ENCODE assay signal across 21 cellular contexts in genomic region chr7:127904706-127905056, GRCh38.
DNase-seq lines count a peak whose midpoint lies in the region; ATAC-seq and TF ChIP-seq lines count a peak whose summit lies in the region.
"Had no signal": no experiment of that assay in that cellular context is flagged by ENCODE, and none has a peak within 500 bp of the region (broad histone marks: within the 10 kb centered on the region; RNA-seq: fewer than 3 reads in every experiment).

No MANE protein-coding gene starts in this region.

- no peaks in the 10 kb centered on the region for H3K9me2 ChIP-seq in PC-9 (ENCODE audit: insufficient read depth)

- POLR2A ChIA-PET in PC-9 (lab: Charles Lee; ENCODE audit: unreplicated experiment): no interaction called here

- H3K4me2 ChIP-seq in PC-9: no peak overlapping the region

- H3K4me1 Mint-ChIP-seq in effector memory CD8-positive, alpha-beta T cell (ENCODE audit: low read depth in 2 of 2): peaks cover 42 to 50% of the 10 kb centered on the region in 2 donors
- H3K4me1 Mint-ChIP-seq in neural crest cell: peaks cover 29% of the 10 kb centered on the region

- H3K36me3 ChIP-seq in HUES48 (ENCODE audit: control insufficient read depth, insufficient read depth, low read length): peaks cover 17% of the 10 kb centered on the region; the same call in 1 of the 2 replicates
- H3K36me3 ChIP-seq in PC-9 (ENCODE audit: low read depth): no peaks in the 10 kb centered on the region; the same call in 1 of the 2 replicates
- H3K36me3 ChIP-seq: ascending aorta had no signal

- no peaks in the 10 kb centered on the region for H3K9me3 Mint-ChIP-seq in effector memory CD8-positive, alpha-beta T cell
- H3K9me3 Mint-ChIP-seq in neural crest cell: no peaks in the 10 kb centered on the region
- H3K9me3 Mint-ChIP-seq: CD4-positive, alpha-beta T cell; dendritic cell treated with granulocyte-macrophage colony-stimulating factor and Interleukin-4, amounts not matched to agents 40 ng/mL and 50 ng/mL, for 4 days; naive B cell had no signal

- H3K4me3 Mint-ChIP-seq in effector memory CD8-positive, alpha-beta T cell: no peak overlapping the region
- H3K4me3 Mint-ChIP-seq in neural crest cell: no peak overlapping the region
- H3K4me3 Mint-ChIP-seq: CD4-positive, alpha-beta T cell; dendritic cell treated with granulocyte-macrophage colony-stimulating factor and Interleukin-4, amounts not matched to agents 40 ng/mL and 50 ng/mL, for 4 days; naive B cell had no signal

- CTCF ChIA-PET in PC-9 (lab: Charles Lee): no interaction called here

- TF ChIP-seq CTCF in neural crest cell (conservative IDR thresholded peaks at IDR 0.05) (no peak), PC-9 (conservative IDR thresholded peaks at IDR 0.05) (no peak)

- DNase-seq in NCI-H2029 (lab: John Stamatoyannopoulos, UW): peak; percentile 18
- no peak for DNase-seq in NCI-H2029 treated with DMSO at 0.1 percent for 48 hours (lab: John Stamatoyannopoulos, UW)
- DNase-seq in effector memory CD8-positive, alpha-beta T cell: no peak
- DNase-seq in neural crest cell (ENCODE audit: low read depth, low spot score): no peak
- no peak for DNase-seq in activated effector memory CD4-positive, alpha-beta T cell treated with anti-CD3 and anti-CD28 coated beads, Interleukin-2, amount 50 U/mL, for 16 hours
- DNase-seq in PC-9: no peak
- DNase-seq in posterior cingulate gyrus: no peak
- DNase-seq: 8988T; activated CD4-positive, alpha-beta T cell treated with anti-CD3 and anti-CD28 coated beads, Interleukin-2, amount 50 U/mL, for 48 hours; CD4-positive, alpha-beta T cell; head of caudate nucleus; left cardiac atrium; naive B cell; NCI-H2227 treated with DMSO at 0.1 percent for 48 hours; SHP77; substantia nigra; T-helper 9 cell had no signal

- no peaks in the 10 kb centered on the region for H3K27me3 ChIP-seq in HUES48 (ENCODE audit: control insufficient read depth, insufficient read depth, low read length)
- H3K27me3 ChIP-seq in PC-9 (ENCODE audit: insufficient read depth, low read depth): no peaks in the 10 kb centered on the region
- H3K27me3 ChIP-seq: ascending aorta had no signal

- peaks cover 18% of the 10 kb centered on the region for H3K79me2 ChIP-seq in PC-9 (ENCODE audit: low read depth)

- H3K27ac Mint-ChIP-seq in effector memory CD8-positive, alpha-beta T cell: peak overlapping the region; percentile 30 to 79
- peak overlapping the region; percentile 12 for H3K27ac Mint-ChIP-seq in neural crest cell (ENCODE audit: unreplicated experiment)
- H3K27ac Mint-ChIP-seq: CD4-positive, alpha-beta T cell; dendritic cell treated with granulocyte-macrophage colony-stimulating factor and Interleukin-4, amounts not matched to agents 40 ng/mL and 50 ng/mL, for 4 days had no signal

- intact Hi-C loops in PC-9 (cut with micrococcal nuclease; ENCODE audit: unreplicated experiment): no loop called here
- intact Hi-C loops in posterior cingulate gyrus (cut with DNase I): no loop called here

- peaks cover 12% of the 10 kb centered on the region for H3K36me3 Mint-ChIP-seq in effector memory CD8-positive, alpha-beta T cell (ENCODE audit: insufficient read depth)
- peaks cover 3% of the 10 kb centered on the region for H3K36me3 Mint-ChIP-seq in neural crest cell (ENCODE audit: low read depth)

- 0 out of 2 replicates have a peak, but pooled peaks cover 10% of the 10 kb centered on the region for H3F3A ChIP-seq in PC-9 (ENCODE audit: insufficient read depth, low read depth)

- no TSS peak for BruUV-seq in PC-9 (replicated peaks; lab: Mats Ljungman, UMichigan)

- H3K9me3 ChIP-seq in HUES48 (ENCODE audit: control insufficient read depth, insufficient read depth, low read length) (no peaks in the 10 kb centered on the region), PC-9 (ENCODE audit: insufficient read depth, low read depth) (no peaks in the 10 kb centered on the region)
- H3K9me3 ChIP-seq: ascending aorta had no signal

- no peak overlapping the region for H3K9ac ChIP-seq in HUES48 (ENCODE audit: low read depth, low read length)

- ATAC-seq in effector memory CD8-positive, alpha-beta T cell (replicated peaks): no peak
- ATAC-seq: HepG2, left cardiac atrium had no signal

- no peak overlapping the region for H2AFZ ChIP-seq in PC-9

- no peaks in the 10 kb centered on the region for H3K27me3 Mint-ChIP-seq in effector memory CD8-positive, alpha-beta T cell
- H3K27me3 Mint-ChIP-seq in neural crest cell (ENCODE audit: low read depth): no peaks in the 10 kb centered on the region
- H3K27me3 Mint-ChIP-seq: CD4-positive, alpha-beta T cell; dendritic cell treated with granulocyte-macrophage colony-stimulating factor and Interleukin-4, amounts not matched to agents 40 ng/mL and 50 ng/mL, for 4 days; naive B cell had no signal

- H3K4me1 ChIP-seq in HUES48 (ENCODE audit: control insufficient read depth, insufficient read depth, low read length) (peaks cover 54% of the 10 kb centered on the region), PC-9 (replicated peaks; ENCODE audit: insufficient read depth) (no peaks in the 10 kb centered on the region)
- H3K4me1 ChIP-seq: ascending aorta had no signal

- H4K20me1 ChIP-seq in PC-9 (ENCODE audit: insufficient read depth): peaks cover 25% of the 10 kb centered on the region

- H3K27ac ChIP-seq in HUES48 (ENCODE audit: low read depth, low read length): peak overlapping the region; percentile 60
- H3K27ac ChIP-seq in PC-9: no peak overlapping the region
- H3K27ac ChIP-seq: ascending aorta had no signal

- H3K4me3 ChIP-seq in HUES48 (ENCODE audit: low read depth, low read length) (no peak overlapping the region), PC-9 (no peak overlapping the region)
- H3K4me3 ChIP-seq: ascending aorta had no signal
